17 cellular contexts compared by ENCODE assay signal in genomic region chr7:26178272-26178960, GRCh38. TPM values are rescaled to one million over a fixed set of nuclear protein-coding genes. Genes with fewer than 3 reads are reported as not detected.
DNase-seq lines count a peak whose midpoint lies in the region; ATAC-seq, FAIRE-seq and TF ChIP-seq lines count a peak whose summit lies in the region.
"Had no signal": no experiment of that assay in that cellular context is flagged by ENCODE, and none has a peak within 500 bp of the region (broad histone marks: within the 10 kb centered on the region; RNA-seq: fewer than 3 reads in every experiment).

No MANE protein-coding gene starts in this region.

- peaks cover 8% of the 10 kb centered on the region for H3K36me3 Mint-ChIP-seq in activated CD4-positive, alpha-beta T cell treated with anti-CD3 and anti-CD28 coated beads, Interleukin-2, amount 10 ng/mL, durations not matched to agents 7 days and 5 days (ENCODE audit: low read depth)
- H3K36me3 Mint-ChIP-seq: CD14-positive monocyte had no signal

- H3K9me2 ChIP-seq in Karpas-422 (replicated peaks; ENCODE audit: insufficient read depth, low read length): no peaks in the 10 kb centered on the region

- H3K4me3 ChIP-seq in Karpas-422 (ENCODE audit: low read length): no peak overlapping the region
- H3K4me3 ChIP-seq in small intestine (ENCODE audit: low read depth in 1 of 2, low read length in 2 of 2): no peak overlapping the region
- no peak overlapping the region for H3K4me3 ChIP-seq in thyroid gland (replicated peaks in 1 of 3)
- H3K4me3 ChIP-seq: adrenal gland, esophagus squamous epithelium, GM23248, left ventricle myocardium inferior, suprapubic skin had no signal

- no peak for TF ChIP-seq CTCF in foreskin keratinocyte (conservative IDR thresholded peaks at IDR 0.05)
- no peak for TF ChIP-seq CTCF in thyroid gland (IDR thresholded peaks at IDR 0.05)

- intact Hi-C loops in thyroid gland (cut with DNase I): no loop called here

- H3K27me3 ChIP-seq in Karpas-422 (ENCODE audit: low read length): no peaks in the 10 kb centered on the region
- no peaks in the 10 kb centered on the region for H3K27me3 ChIP-seq in foreskin keratinocyte
- H3K27me3 ChIP-seq in small intestine (ENCODE audit: control insufficient read depth in 2 of 2, insufficient read depth in 2 of 2, low read length in 2 of 2): no peaks in the 10 kb centered on the region
- no peaks in the 10 kb centered on the region for H3K27me3 ChIP-seq in thyroid gland
- H3K27me3 ChIP-seq: adrenal gland, esophagus squamous epithelium, suprapubic skin had no signal

- H3K9me3 ChIP-seq in Karpas-422 (ENCODE audit: low read length) (no peaks in the 10 kb centered on the region), small intestine (ENCODE audit: control insufficient read depth, low read depth) (no peaks in the 10 kb centered on the region), thyroid gland (no peaks in the 10 kb centered on the region)
- H3K9me3 ChIP-seq: adrenal gland, esophagus squamous epithelium, left ventricle myocardium inferior, suprapubic skin had no signal

- H3K27ac ChIP-seq in Karpas-422 (ENCODE audit: low read length) (no peak overlapping the region), foreskin keratinocyte (no peak overlapping the region), small intestine (ENCODE audit: low read depth in 1 of 2, low read length in 1 of 2) (no peak overlapping the region), thyroid gland (no peak overlapping the region)
- H3K27ac ChIP-seq: adrenal gland, esophagus squamous epithelium, GM23248, left ventricle myocardium inferior, suprapubic skin had no signal

- H3K79me2 ChIP-seq in Karpas-422 (ENCODE audit: low read length): no peaks in the 10 kb centered on the region

- WGBS in small intestine, 3 donors: 78 to 89% (median 89%) methylated on average over 7 of the region's 7 CpGs
- 77 to 83% methylated on average over 7 of the region's 7 CpGs for WGBS in thyroid gland, 2 donors

- H2AFZ ChIP-seq in Karpas-422 (ENCODE audit: low read length): no peak overlapping the region
- H2AFZ ChIP-seq: GM23248 had no signal

- POLR2A ChIA-PET in activated CD4-positive, alpha-beta T cell treated with anti-CD3 and anti-CD28 coated beads, Interleukin-2, amount 10 ng/mL, durations not matched to agents 7 days and 5 days (lab: Charles Lee): no interaction called here

- no peak overlapping the region for H3K9ac ChIP-seq in Karpas-422 (ENCODE audit: low read length)
- H3K9ac ChIP-seq: GM23248 had no signal

- H3K36me3 ChIP-seq in Karpas-422 (ENCODE audit: insufficient read depth, low read length) (no peaks in the 10 kb centered on the region), small intestine (ENCODE audit: control insufficient read depth in 2 of 2, insufficient read depth in 2 of 2, low read length in 2 of 2) (no peaks in the 10 kb centered on the region), thyroid gland (no peaks in the 10 kb centered on the region)
- H3K36me3 ChIP-seq: adrenal gland, left ventricle myocardium inferior, suprapubic skin had no signal

- H3K27ac Mint-ChIP-seq in activated CD4-positive, alpha-beta T cell treated with anti-CD3 and anti-CD28 coated beads, Interleukin-2, amount 10 ng/mL, durations not matched to agents 7 days and 5 days: peak overlapping the region; percentile 42
- H3K27ac Mint-ChIP-seq: CD14-positive monocyte had no signal

- no peaks in the 10 kb centered on the region for H3K9me3 Mint-ChIP-seq in activated CD4-positive, alpha-beta T cell treated with anti-CD3 and anti-CD28 coated beads, Interleukin-2, amount 10 ng/mL, durations not matched to agents 7 days and 5 days
- H3K9me3 Mint-ChIP-seq: activated CD4-positive, alpha-beta T cell treated with anti-CD3 and anti-CD28 coated beads, Interleukin-2, amount 10 ng/mL, durations not matched to agents 24 days and 14 days had no signal

- ATAC-seq in foreskin keratinocyte: peak; percentile 41

- FAIRE-seq in small intestine (lab: Jason Lieb, UNC): no peak
- FAIRE-seq: HTR-8/SVneo had no signal

- no peak overlapping the region for H3K4me3 Mint-ChIP-seq in activated CD4-positive, alpha-beta T cell treated with anti-CD3 and anti-CD28 coated beads, Interleukin-2, amount 10 ng/mL, durations not matched to agents 7 days and 5 days
- H3K4me3 Mint-ChIP-seq: activated CD4-positive, alpha-beta T cell treated with anti-CD3 and anti-CD28 coated beads, Interleukin-2, amount 10 ng/mL, durations not matched to agents 24 days and 14 days; CD14-positive monocyte had no signal

- no peaks in the 10 kb centered on the region for H3K4me1 ChIP-seq in Karpas-422 (ENCODE audit: low read length)
- no peaks in the 10 kb centered on the region for H3K4me1 ChIP-seq in foreskin keratinocyte
- H3K4me1 ChIP-seq in small intestine (ENCODE audit: control insufficient read depth in 2 of 2, insufficient read depth in 1 of 2, low read depth in 1 of 2, low read length in 1 of 2): no peaks in the 10 kb centered on the region
- H3K4me1 ChIP-seq in thyroid gland: peaks cover 0 to 13% of the 10 kb centered on the region in 2 donors
- H3K4me1 ChIP-seq: adrenal gland, suprapubic skin had no signal

- no peak for DNase-seq in activated CD4-positive, alpha-beta T cell treated with anti-CD3 and anti-CD28 coated beads, Interleukin-2, amount 10 ng/mL, durations not matched to agents 7 days and 5 days
- DNase-seq in activated CD4-positive, alpha-beta T cell treated with anti-CD3 and anti-CD28 coated beads for 48 hours: no peak
- DNase-seq in Karpas-422: peak; percentile 45
- DNase-seq in foreskin keratinocyte: no peak
- DNase-seq in small intestine: peak; percentile 2
- no peak for DNase-seq in Ammon's horn (ENCODE audit: low spot score)
- no peak for DNase-seq in NCI-H524 (lab: John Stamatoyannopoulos, UW)
- no peak for DNase-seq in thyroid gland
- DNase-seq: activated CD4-positive, alpha-beta T cell treated with anti-CD3 and anti-CD28 coated beads, Interleukin-2, amount 10 ng/mL, durations not matched to agents 24 days and 14 days; adrenal gland; esophagus squamous epithelium; GM23248; left ventricle myocardium inferior; stimulated activated CD4-positive, alpha-beta T cell treated with anti-CD3 and anti-CD28 coated beads, Interleukin-4, amount 100 ng/mL, for 1 hour had no signal

- H4K20me1 ChIP-seq in Karpas-422 (ENCODE audit: insufficient read depth, low read depth, low read length): 0 out of 2 replicates have a peak, but pooled peaks cover 4% of the 10 kb centered on the region

- CTCF ChIA-PET in activated CD4-positive, alpha-beta T cell treated with anti-CD3 and anti-CD28 coated beads, Interleukin-2, amount 10 ng/mL, durations not matched to agents 7 days and 5 days (lab: Charles Lee): interaction anchor here (2.3 kb wide), 1 partner anchor 10 kb away, joined by 11 read pairs; no protein-coding TSS in a partner anchor

- TF ChIP-seq POLR2A in thyroid gland (IDR thresholded peaks at IDR 0.05): no peak

- peaks cover 10% of the 10 kb centered on the region for H3K4me1 Mint-ChIP-seq in activated CD4-positive, alpha-beta T cell treated with anti-CD3 and anti-CD28 coated beads, Interleukin-2, amount 10 ng/mL, durations not matched to agents 7 days and 5 days
- H3K4me1 Mint-ChIP-seq: CD14-positive monocyte had no signal

- H3K27me3 Mint-ChIP-seq in activated CD4-positive, alpha-beta T cell treated with anti-CD3 and anti-CD28 coated beads, Interleukin-2, amount 10 ng/mL, durations not matched to agents 7 days and 5 days: no peaks in the 10 kb centered on the region
- H3K27me3 Mint-ChIP-seq: activated CD4-positive, alpha-beta T cell treated with anti-CD3 and anti-CD28 coated beads, Interleukin-2, amount 10 ng/mL, durations not matched to agents 24 days and 14 days had no signal

- no peak overlapping the region for H3K4me2 ChIP-seq in Karpas-422 (ENCODE audit: low read depth, low read length, poor library complexity, severe bottlenecking)

RNA-seq across cellular contexts. Expression of gene HNRNPA2B1, which starts 22.1 kb away (rescaled TPM):
- 100 to 1,000 TPM; 649 to 781 TPM for total RNA-seq in activated CD4-positive, alpha-beta T cell treated with anti-CD3 and anti-CD28 coated beads, Interleukin-2, amount 10 ng/mL, durations not matched to agents 7 days and 5 days
- 145 and 197 TPM in 2 replicates for total RNA-seq in Karpas-422 (2014; rRNA removed; shearing (Covaris generic); ENCODE audit: low replicate concordance)
- total RNA-seq in foreskin keratinocyte: 487 and 722 TPM in 2 replicates
- 784 and 981 TPM in 2 replicates for polyA plus RNA-seq in foreskin keratinocyte
- polyA plus RNA-seq in small intestine: 1,000 to 10,000 TPM in 1 of 3 donors, 100 to 1,000 TPM in 2; 495 to 1,007 (median 600) TPM
- total RNA-seq in thyroid gland: 100 to 1,000 TPM; 192 to 303 (median 239) TPM

RNA-seq across cellular contexts. Expression of gene CBX3, which starts 23.1 kb away (rescaled TPM):
- total RNA-seq in activated CD4-positive, alpha-beta T cell treated with anti-CD3 and anti-CD28 coated beads, Interleukin-2, amount 10 ng/mL, durations not matched to agents 7 days and 5 days: 100 to 1,000 TPM; 217 to 235 TPM
- 111 and 168 TPM in 2 replicates for total RNA-seq in Karpas-422 (2014; rRNA removed; shearing (Covaris generic); ENCODE audit: low replicate concordance)
- total RNA-seq in foreskin keratinocyte: 180 and 185 TPM in 2 replicates
- polyA plus RNA-seq in foreskin keratinocyte: 138 and 166 TPM in 2 replicates
- 100 to 1,000 TPM; 145 to 181 (median 177) TPM for polyA plus RNA-seq in small intestine
- total RNA-seq in thyroid gland: 10 to 100 TPM; 41.6 to 72.3 (median 55.6) TPM

RNA-seq across cellular contexts. Expression of gene NFE2L3, which starts 26.4 kb away (rescaled TPM):
- 10 to 100 TPM; 12.0 to 15.3 TPM for total RNA-seq in activated CD4-positive, alpha-beta T cell treated with anti-CD3 and anti-CD28 coated beads, Interleukin-2, amount 10 ng/mL, durations not matched to agents 7 days and 5 days
- total RNA-seq in Karpas-422 (2014; rRNA removed; shearing (Covaris generic); ENCODE audit: low replicate concordance): not detected in 2 replicates
- 22.1 and 28.6 TPM in 2 replicates for total RNA-seq in foreskin keratinocyte
- 15.3 and 16.5 TPM in 2 replicates for polyA plus RNA-seq in foreskin keratinocyte
- 10 to 100 TPM in 1 of 3 donors, 1 to 10 TPM in 2; 1.8 to 12.5 (median 2.7) TPM for polyA plus RNA-seq in small intestine
- 1 to 10 TPM in 2 of 4 donors, under 1 TPM in 2; 0.33 to 1.4 (median 0.98) TPM for total RNA-seq in thyroid gland

Comparison
In these comparisons a context has a peak if more than half of its experiments do, and no peak if none do; other contexts are left out.
1. DNase-seq: peak in Karpas-422 (single experiment) and small intestine (single experiment); none in activated CD4-positive, alpha-beta T cell treated with anti-CD3 and anti-CD28 coated beads, Interleukin-2, amount 10 ng/mL, durations not matched to agents 7 days and 5 days (single experiment), activated CD4-positive, alpha-beta T cell treated with anti-CD3 and anti-CD28 coated beads for 48 hours (single experiment), foreskin keratinocyte (0 of 2), Ammon's horn (single experiment), NCI-H524 (0 of 2) and thyroid gland (0 of 2).